Comparison of ENCODE assay signal across 19 cellular contexts in the genomic region with DNA sequence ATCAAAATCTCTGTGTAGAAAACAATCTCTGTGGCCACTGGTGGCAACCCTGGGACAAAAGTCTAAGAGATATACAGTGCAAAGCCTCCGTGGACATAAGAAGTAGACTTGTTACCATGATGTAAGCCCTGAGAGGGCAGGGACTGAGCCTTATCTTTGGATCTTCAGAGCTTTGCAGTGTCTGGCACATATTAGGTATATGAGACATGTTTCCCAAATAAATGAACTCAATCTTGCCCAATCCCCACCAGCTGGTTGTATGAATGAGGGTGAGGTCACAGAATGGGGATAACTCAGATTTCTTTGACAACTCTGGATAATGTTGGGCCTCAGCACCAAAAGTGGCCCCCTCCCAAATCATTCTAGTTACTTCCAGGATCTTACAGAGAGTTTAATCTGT.
DNase-seq lines count a peak whose midpoint lies in the region; ATAC-seq and TF ChIP-seq lines count a peak whose summit lies in the region.
"Had no signal": no experiment of that assay in that cellular context is flagged by ENCODE, and none has a peak within 500 bp of the region (broad histone marks: within the 10 kb centered on the region; RNA-seq: fewer than 3 reads in every experiment).

No MANE protein-coding gene starts in this region.

- TF ChIP-seq POLR2A in sigmoid colon (IDR thresholded peaks at IDR 0.05) = no peak

- H3K36me3 ChIP-seq in SK-N-SH (replicated peaks in 1 of 2; ENCODE audit: control insufficient read depth in 1 of 2, insufficient read depth in 2 of 2, low read length in 1 of 2) = no peaks in the 10 kb centered on the region
- no peaks in the 10 kb centered on the region for H3K36me3 ChIP-seq in PC-3 (ENCODE audit: low read depth, low read length)
- H3K36me3 ChIP-seq in skeletal muscle satellite cell (ENCODE audit: insufficient read depth, low read length) = no peaks in the 10 kb centered on the region
- no peaks in the 10 kb centered on the region for H3K36me3 ChIP-seq in sigmoid colon

- CTCF ChIA-PET in SK-N-SH (lab: Yijun Ruan, JAX) (no interaction called here), PC-3 (lab: Charles Lee) (no interaction called here)

- H3K4me3 ChIP-seq in SK-N-SH (ENCODE audit: low read depth in 2 of 2, low read length in 1 of 2) = no peak overlapping the region
- H3K4me3 ChIP-seq in PC-3 (ENCODE audit: low read length) = no peak overlapping the region
- no peak overlapping the region for H3K4me3 ChIP-seq in skeletal muscle satellite cell (ENCODE audit: low read length)
- H3K4me3 ChIP-seq in sigmoid colon = no peak overlapping the region

- H3F3A ChIP-seq in SK-N-SH (replicated peaks; ENCODE audit: insufficient read depth) = peaks cover 84% of the 10 kb centered on the region
- peaks cover 37% of the 10 kb centered on the region for H3F3A ChIP-seq in PC-3 (ENCODE audit: low read length, unreplicated experiment)

- H3K4me2 ChIP-seq in SK-N-SH (peak overlapping the region; percentile 81), PC-3 (ENCODE audit: low read length) (peak overlapping the region; percentile 79), skeletal muscle satellite cell (ENCODE audit: low read length) (peak overlapping the region; percentile 63)

- H3K27me3 ChIP-seq in SK-N-SH (ENCODE audit: insufficient read depth) = no peaks in the 10 kb centered on the region
- H3K27me3 ChIP-seq in PC-3 (ENCODE audit: low read length) = no peaks in the 10 kb centered on the region
- H3K27me3 ChIP-seq in skeletal muscle satellite cell (ENCODE audit: control insufficient read depth, insufficient read depth, low read length) = no peaks in the 10 kb centered on the region
- H3K27me3 ChIP-seq in sigmoid colon = no peaks in the 10 kb centered on the region

- TF ChIP-seq EP300 in SK-N-SH (IDR thresholded peaks at IDR 0.05; ENCODE audit: borderline replicate concordance in 1 of 2, low read depth in 1 of 2, low read length in 1 of 2) (peak in 1 of 2 experiments; percentile 94; a peak in 2 of 4 replicates), sigmoid colon (IDR thresholded peaks at IDR 0.05) (no peak)

- intact Hi-C loops in PC-3 (cut with micrococcal nuclease) = no loop called here
- intact Hi-C loops in sigmoid colon (cut with DNase I) = no loop called here

- H3K79me2 ChIP-seq in SK-N-SH (ENCODE audit: insufficient read depth) (peaks cover 13% of the 10 kb centered on the region; the same call in 1 of the 2 replicates), PC-3 (ENCODE audit: low read length) (peaks cover 20% of the 10 kb centered on the region)

- H2AFZ ChIP-seq in SK-N-SH (ENCODE audit: low read depth) (no peak overlapping the region), PC-3 (ENCODE audit: low read length) (no peak overlapping the region)

- POLR2A ChIA-PET in SK-N-SH (lab: Yijun Ruan, JAX) (no interaction called here), PC-3 (lab: Charles Lee; ENCODE audit: unreplicated experiment) (no interaction called here)

- H3K27ac ChIP-seq in SK-N-SH (ENCODE audit: low read depth in 2 of 2, low read length in 1 of 2) (peak overlapping the region; percentile 80 to 99; a peak in 3 of 4 replicates), PC-3 (ENCODE audit: low read length) (peak overlapping the region; percentile 100), epithelial cell of prostate (peak overlapping the region; percentile 97), sigmoid colon (no peak overlapping the region)
- H3K27ac ChIP-seq: 22Rv1, C4-2B had no signal

- peaks cover 0 to 64% of the 10 kb centered on the region in 2 experiments; a peak in 3 of 4 replicates for H3K4me1 ChIP-seq in SK-N-SH (ENCODE audit: control insufficient read depth in 1 of 2, insufficient read depth in 2 of 2, low read depth in 1 of 2, low read length in 1 of 2)
- peaks cover 80% of the 10 kb centered on the region for H3K4me1 ChIP-seq in PC-3 (ENCODE audit: insufficient read depth, low read length)
- H3K4me1 ChIP-seq in skeletal muscle satellite cell (ENCODE audit: control insufficient read depth, insufficient read depth, low read length) = peaks cover 82% of the 10 kb centered on the region
- no peaks in the 10 kb centered on the region for H3K4me1 ChIP-seq in sigmoid colon

- no peak for DNase-seq in SK-N-SH
- DNase-seq in PC-3 = peak; percentile 90
- no peak for DNase-seq in epithelial cell of prostate (ENCODE audit: low read depth, low spot score)
- no peak for DNase-seq in NCI-H128 (lab: John Stamatoyannopoulos, UW; ENCODE audit: unreplicated experiment)
- no peak for DNase-seq in sigmoid colon
- no peak for DNase-seq in mesenteric fat pad (ENCODE audit: low spot score)
- DNase-seq: activated naive CD4-positive, alpha-beta T cell; activated T-cell treated with anti-CD3 and anti-CD28 coated beads for 4 hours; glutamatergic neuron; left ventricle myocardium superior; naive B cell; NCI-H1694 treated with DMSO at 0.1 percent for 48 hours; NK-92 treated with Interleukin-12 subunit alpha and Interleukin-12 subunit beta, amount 100 ng/mL, for 24 hours; small intestine; stimulated activated CD4-positive, alpha-beta T cell treated with anti-CD3 and anti-CD28 coated beads, Interleukin-4, amount 100 ng/mL, for 4 hours had no signal

- 9% methylated on average over 1 of the region's 1 CpG for WGBS in SK-N-SH (ENCODE audit: low lambda C conversion rate)
- 97 to 98% methylated on average over 1 of the region's 1 CpG for WGBS in sigmoid colon, 2 donors

- ATAC-seq in SK-N-SH treated with all-trans-retinoic acid at 6 μM for 48 hours (no peak), PC-3 (no peak)
- ATAC-seq: left ventricle myocardium superior had no signal

- no peak for TF ChIP-seq RAD21 in SK-N-SH (IDR thresholded peaks at IDR 0.05; ENCODE audit: low read length)

- no peaks in the 10 kb centered on the region for H3K9me3 ChIP-seq in SK-N-SH
- no peaks in the 10 kb centered on the region for H3K9me3 ChIP-seq in PC-3 (ENCODE audit: low read length)
- H3K9me3 ChIP-seq in skeletal muscle satellite cell (replicated peaks; ENCODE audit: low read length) = no peaks in the 10 kb centered on the region
- no peaks in the 10 kb centered on the region for H3K9me3 ChIP-seq in sigmoid colon

- H4K20me1 ChIP-seq in SK-N-SH (ENCODE audit: insufficient read depth) = no peaks in the 10 kb centered on the region
- H4K20me1 ChIP-seq in PC-3 (ENCODE audit: low read length) = no peaks in the 10 kb centered on the region

- H3K9ac ChIP-seq in SK-N-SH (peak overlapping the region; percentile 88), PC-3 (ENCODE audit: low read length) (peak overlapping the region; percentile 95), skeletal muscle satellite cell (ENCODE audit: low read depth, low read length) (peak overlapping the region; percentile 80)

- no peaks in the 10 kb centered on the region for H3K9me2 ChIP-seq in SK-N-SH
- no peaks in the 10 kb centered on the region for H3K9me2 ChIP-seq in PC-3 (replicated peaks; ENCODE audit: low read length)

- BruUV-seq in PC-3 (replicated peaks; lab: Mats Ljungman, UMichigan) = no TSS peak

- TF ChIP-seq CTCF in SK-N-SH (IDR thresholded peaks at IDR 0.05) = no peak
- no peak for TF ChIP-seq CTCF in PC-3 (conservative IDR thresholded peaks at IDR 0.05; ENCODE audit: low read depth, low read length)
- no peak for TF ChIP-seq CTCF in sigmoid colon (IDR thresholded peaks at IDR 0.05)

TF ChIP-seq in SK-N-SH, 30 proteins besides CTCF, POLR2A, EP300 and RAD21 (continues in another document):
- TF ChIP-seq USF1 (IDR thresholded peaks at IDR 0.05; ENCODE audit: borderline replicate concordance, low read depth) (no peak), MEF2A (IDR thresholded peaks at IDR 0.05; ENCODE audit: borderline replicate concordance, low read depth) (peak; percentile 66; the same call in 1 of the 2 replicates), TCF12 (IDR thresholded peaks at IDR 0.05) (peak; percentile 92), TEAD4 (IDR thresholded peaks at IDR 0.05; ENCODE audit: borderline replicate concordance, insufficient read depth) (peak; percentile 48; the same call in 1 of the 2 replicates), NRF1 (IDR thresholded peaks at IDR 0.05; ENCODE audit: low read depth, low read length) (no peak), JUND (IDR thresholded peaks at IDR 0.05) (peak; percentile 67), POLR2AphosphoS5 (IDR thresholded peaks at IDR 0.05; ENCODE audit: low read depth, low read length) (peak; percentile 47; the same call in 1 of the 2 replicates), NFIC (IDR thresholded peaks at IDR 0.05; ENCODE audit: borderline replicate concordance) (peak; percentile 67)

TF ChIP-seq in SK-N-SH treated with all-trans-retinoic acid at 6 μM for 48 hours, 23 proteins besides CTCF, POLR2A, EP300 and RAD21:
- no peak for TF ChIP-seq ZC3H10 (CRISPR knock-in tag; IDR thresholded peaks at IDR 0.05)
- no peak for TF ChIP-seq ESRRG (CRISPR knock-in tag; IDR thresholded peaks at IDR 0.05)
- TF ChIP-seq RARB (CRISPR knock-in tag; IDR thresholded peaks at IDR 0.05) = no peak
- TF ChIP-seq, protein P1, sequence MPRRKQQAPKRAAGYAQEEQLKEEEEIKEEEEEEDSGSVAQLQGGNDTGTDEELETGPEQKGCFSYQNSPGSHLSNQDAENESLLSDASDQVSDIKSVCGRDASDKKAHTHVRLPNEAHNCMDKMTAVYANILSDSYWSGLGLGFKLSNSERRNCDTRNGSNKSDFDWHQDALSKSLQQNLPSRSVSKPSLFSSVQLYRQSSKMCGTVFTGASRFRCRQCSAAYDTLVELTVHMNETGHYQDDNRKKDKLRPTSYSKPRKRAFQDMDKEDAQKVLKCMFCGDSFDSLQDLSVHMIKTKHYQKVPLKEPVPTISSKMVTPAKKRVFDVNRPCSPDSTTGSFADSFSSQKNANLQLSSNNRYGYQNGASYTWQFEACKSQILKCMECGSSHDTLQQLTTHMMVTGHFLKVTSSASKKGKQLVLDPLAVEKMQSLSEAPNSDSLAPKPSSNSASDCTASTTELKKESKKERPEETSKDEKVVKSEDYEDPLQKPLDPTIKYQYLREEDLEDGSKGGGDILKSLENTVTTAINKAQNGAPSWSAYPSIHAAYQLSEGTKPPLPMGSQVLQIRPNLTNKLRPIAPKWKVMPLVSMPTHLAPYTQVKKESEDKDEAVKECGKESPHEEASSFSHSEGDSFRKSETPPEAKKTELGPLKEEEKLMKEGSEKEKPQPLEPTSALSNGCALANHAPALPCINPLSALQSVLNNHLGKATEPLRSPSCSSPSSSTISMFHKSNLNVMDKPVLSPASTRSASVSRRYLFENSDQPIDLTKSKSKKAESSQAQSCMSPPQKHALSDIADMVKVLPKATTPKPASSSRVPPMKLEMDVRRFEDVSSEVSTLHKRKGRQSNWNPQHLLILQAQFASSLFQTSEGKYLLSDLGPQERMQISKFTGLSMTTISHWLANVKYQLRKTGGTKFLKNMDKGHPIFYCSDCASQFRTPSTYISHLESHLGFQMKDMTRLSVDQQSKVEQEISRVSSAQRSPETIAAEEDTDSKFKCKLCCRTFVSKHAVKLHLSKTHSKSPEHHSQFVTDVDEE (CRISPR knock-in tag; IDR thresholded peaks at IDR 0.05) = no peak
- TF ChIP-seq GLIS3 (CRISPR knock-in tag; IDR thresholded peaks at IDR 0.05) = no peak
- no peak for TF ChIP-seq ZFP30 (CRISPR knock-in tag; IDR thresholded peaks at IDR 0.05)
- no peak for TF ChIP-seq TOX (CRISPR knock-in tag; IDR thresholded peaks at IDR 0.05; ENCODE audit: borderline replicate concordance)
- TF ChIP-seq ISL1 (CRISPR knock-in tag; IDR thresholded peaks at IDR 0.05) = no peak

Comparison
In these comparisons a context has a peak if more than half of its experiments do, and no peak if none do; other contexts are left out.
1. H3K27ac ChIP-seq: peak in SK-N-SH (2 of 2), PC-3 (single experiment) and epithelial cell of prostate (single experiment); none in sigmoid colon (0 of 4).
2. Peak in every context shown above with its lines, with median percentiles within 50 percentile points of each other: H3K4me2 ChIP-seq and H3K9ac ChIP-seq.